9 cellular contexts compared by ENCODE assay signal in genomic region chr2:144659731-144660275, GRCh38.
DNase-seq lines count a peak whose midpoint lies in the region; ATAC-seq and TF ChIP-seq lines count a peak whose summit lies in the region.
"Had no signal": no experiment of that assay in that cellular context is flagged by ENCODE, and none has a peak within 500 bp of the region (broad histone marks: within the 10 kb centered on the region; RNA-seq: fewer than 3 reads in every experiment).

No MANE protein-coding gene starts in this region.

- peak; percentile 54 to 66 for ATAC-seq in CD4-positive, CD25-positive, alpha-beta regulatory T cell (ENCODE audit: low read depth in 2 of 2)
- no peak for ATAC-seq in HG03521 (IDR thresholded peaks at IDR 0.05; ENCODE audit: unreplicated experiment)

- no peaks in the 10 kb centered on the region for H3K4me1 Mint-ChIP-seq in CD4-positive, CD25-positive, alpha-beta regulatory T cell
- peaks cover 27% of the 10 kb centered on the region for H3K4me1 Mint-ChIP-seq in osteocyte (ENCODE audit: unreplicated experiment)

- no peak overlapping the region for H3K4me3 Mint-ChIP-seq in CD4-positive, CD25-positive, alpha-beta regulatory T cell
- no peak overlapping the region for H3K4me3 Mint-ChIP-seq in osteocyte (ENCODE audit: unreplicated experiment)

- H3K27me3 ChIP-seq in CD4-positive, CD25-positive, alpha-beta regulatory T cell (ENCODE audit: control insufficient read depth, insufficient read depth, low read length), result peaks cover 5% of the 10 kb centered on the region
- H3K27me3 ChIP-seq in H7 (ENCODE audit: control insufficient read depth, insufficient read depth, low read length), result no peaks in the 10 kb centered on the region
- H3K27me3 ChIP-seq: cardiac muscle cell had no signal

- H3K27ac Mint-ChIP-seq in CD4-positive, CD25-positive, alpha-beta regulatory T cell, result no peak overlapping the region
- peak overlapping the region; percentile 62 for H3K27ac Mint-ChIP-seq in osteocyte (ENCODE audit: unreplicated experiment)

- H3K36me3 ChIP-seq in CD4-positive, CD25-positive, alpha-beta regulatory T cell (ENCODE audit: control insufficient read depth, insufficient read depth, low read length), result no peaks in the 10 kb centered on the region
- no peaks in the 10 kb centered on the region for H3K36me3 ChIP-seq in H7 (replicated peaks; ENCODE audit: control insufficient read depth, insufficient read depth, low read length)
- H3K36me3 ChIP-seq: cardiac muscle cell had no signal

- peak in 1 of 3 donors; percentile 1 for DNase-seq in CD4-positive, CD25-positive, alpha-beta regulatory T cell
- DNase-seq in NCI-H226 (peak; percentile 94), astrocyte of the hippocampus (ENCODE audit: low read depth, low spot score) (peak; percentile 96), osteocyte (ENCODE audit: extremely low spot score, unreplicated experiment) (no peak), NCI-H526 (lab: John Stamatoyannopoulos, UW) (no peak), H7 (no peak), NCI-H748 (lab: John Stamatoyannopoulos, UW; ENCODE audit: unreplicated experiment) (no peak)

- H3K36me3 Mint-ChIP-seq in CD4-positive, CD25-positive, alpha-beta regulatory T cell, result no peaks in the 10 kb centered on the region
- no peaks in the 10 kb centered on the region for H3K36me3 Mint-ChIP-seq in osteocyte (ENCODE audit: unreplicated experiment)

- TF ChIP-seq CTCF in osteocyte (IDR thresholded peaks at IDR 0.05), result no peak

- H3K9me3 Mint-ChIP-seq in CD4-positive, CD25-positive, alpha-beta regulatory T cell, result no peaks in the 10 kb centered on the region
- H3K9me3 Mint-ChIP-seq in osteocyte (ENCODE audit: unreplicated experiment), result no peaks in the 10 kb centered on the region

- H3K27me3 Mint-ChIP-seq in CD4-positive, CD25-positive, alpha-beta regulatory T cell, result peaks cover 18% of the 10 kb centered on the region
- no peaks in the 10 kb centered on the region for H3K27me3 Mint-ChIP-seq in osteocyte (ENCODE audit: unreplicated experiment)

- H3K9me3 ChIP-seq in CD4-positive, CD25-positive, alpha-beta regulatory T cell (ENCODE audit: control insufficient read depth in 2 of 2, low read length in 2 of 2), result no peaks in the 10 kb centered on the region

- no peaks in the 10 kb centered on the region for H3K4me1 ChIP-seq in CD4-positive, CD25-positive, alpha-beta regulatory T cell (ENCODE audit: control insufficient read depth, insufficient read depth, low read length, poor library complexity, severe bottlenecking)

- H3K4me3 ChIP-seq in CD4-positive, CD25-positive, alpha-beta regulatory T cell (ENCODE audit: low read depth, low read length), result no peak overlapping the region
- H3K4me3 ChIP-seq in H7 (ENCODE audit: insufficient read depth, low read depth, low read length), result no peak overlapping the region
- H3K4me3 ChIP-seq: cardiac muscle cell had no signal

- H3K27ac ChIP-seq in CD4-positive, CD25-positive, alpha-beta regulatory T cell (ENCODE audit: insufficient read depth, low read length, poor library complexity, severe bottlenecking), result no peak overlapping the region
- H3K27ac ChIP-seq: cardiac muscle cell had no signal

Comparison
In these comparisons a context has a peak if more than half of its experiments do, and no peak if none do; other contexts are left out.
1. DNase-seq: peak in NCI-H226 (single experiment) and astrocyte of the hippocampus (single experiment); none in osteocyte (single experiment), NCI-H526 (0 of 2), H7 (single experiment) and NCI-H748 (single experiment).